ENCODE assay signal across 40 cellular contexts in the genomic region with DNA sequence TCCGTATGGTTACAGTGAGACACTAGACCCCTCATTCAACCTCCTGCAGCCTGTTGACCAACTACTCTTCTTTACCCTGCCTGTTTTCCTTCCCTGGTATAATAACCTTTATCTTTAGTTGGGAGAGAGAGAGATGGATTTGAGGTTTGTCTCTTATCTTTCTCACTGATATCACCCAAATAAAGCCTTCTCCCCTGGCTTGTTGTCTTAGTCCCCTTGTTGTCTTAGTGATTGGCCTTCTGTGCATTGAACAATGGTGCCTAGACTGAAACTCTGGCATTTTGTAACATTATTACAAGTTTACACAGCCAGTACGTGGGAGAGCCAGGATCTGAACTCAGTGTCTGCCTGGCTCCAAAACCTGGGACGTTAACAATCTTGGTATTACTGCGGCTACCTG.
"Had no signal": no experiment of that assay in that cellular context is flagged by ENCODE, and none has a peak within 500 bp of the region (broad histone marks: within the 10 kb centered on the region; RNA-seq: fewer than 3 reads in every experiment).

No MANE protein-coding gene starts in this region.

- ATAC-seq: activated naive CD4-positive, alpha-beta T cell treated with anti-CD3 and anti-CD28 coated beads, Interleukin-2, amount 50 U/mL, for 72 hours; activated naive CD8-positive, alpha-beta T cell treated with anti-CD3 and anti-CD28 coated beads, Interleukin-2, amount 50 U/mL, for 24 hours; activated T-cell treated with anti-CD3 and anti-CD28 coated beads, Interleukin-2, amount 50 U/mL, for 4 hours; activated T-cell treated with anti-CD3 and anti-CD28 coated beads, Interleukin-2, amount 50 U/mL, for 72 hours; activated T-helper 17 cell treated with anti-CD3 and anti-CD28 coated beads, Interleukin-2, amount 50 U/mL, for 72 hours; body of pancreas had no signal

- H3K4me1 ChIP-seq: adrenal gland, ascending aorta, body of pancreas, breast epithelium had no signal

- H3K27ac ChIP-seq: adrenal gland, ascending aorta, body of pancreas, brain microvascular endothelial cell, breast epithelium, cardiac muscle cell had no signal

- H3K4me3 Mint-ChIP-seq: activated naive CD4-positive, alpha-beta T cell treated with anti-CD3 and anti-CD28 coated beads for 36 hours; activated naive CD4-positive, alpha-beta T cell treated with anti-CD3 and anti-CD28 coated beads, Interleukin-2, amount 10 ng/mL, durations not matched to agents 7 days and 5 days; activated naive CD4-positive, alpha-beta T cell treated with anti-CD3 and anti-CD28 coated beads, Interleukin-2, amount 50 U/mL, for 24 hours; activated naive CD8-positive, alpha-beta T cell; activated naive CD8-positive, alpha-beta T cell treated with anti-CD3 and anti-CD28 coated beads for 36 hours; activated naive CD8-positive, alpha-beta T cell treated with anti-CD3 and anti-CD28 coated beads, Interleukin-2, amount 10 ng/mL, durations not matched to agents 7 days and 5 days; activated naive CD8-positive, alpha-beta T cell treated with anti-CD3 and anti-CD28 coated beads, Interleukin-2, amount 50 U/mL, for 24 hours; activated T-cell treated with anti-CD3 and anti-CD28 coated beads, Interleukin-2, amount 50 U/mL, for 24 hours; activated T-cell treated with anti-CD3 and anti-CD28 coated beads, Interleukin-2, amount 50 U/mL, for 4 hours; activated T-cell treated with anti-CD3 and anti-CD28 coated beads, Interleukin-2, amount 50 U/mL, for 72 hours; activated T-helper 1 cell treated with anti-CD3 and anti-CD28 coated beads, Interleukin-12 subunit alpha, Interleukin-12 subunit beta, Interleukin-2, Interleukin-4 antibody, amounts not matched to agents 30 ng/mL and 10 ng/mL and 1 ng/mL, durations not matched to agents 14 hours and 24 hours and 36 hours; activated T-helper 17 cell treated with anti-CD3 and anti-CD28 coated beads, Interleukin-2, amount 50 U/mL, for 72 hours; brain; central memory CD8-positive, alpha-beta T cell had no signal

- H3K27me3 Mint-ChIP-seq: central memory CD8-positive, alpha-beta T cell had no signal

- H3K36me3 ChIP-seq: adrenal gland, ascending aorta, brain microvascular endothelial cell, breast epithelium, cardiac muscle cell had no signal

- H3K4me1 Mint-ChIP-seq: activated naive CD4-positive, alpha-beta T cell treated with anti-CD3 and anti-CD28 coated beads, Interleukin-2, amount 10 ng/mL, durations not matched to agents 7 days and 5 days; activated naive CD4-positive, alpha-beta T cell treated with anti-CD3 and anti-CD28 coated beads, Interleukin-2, amount 50 U/mL, for 24 hours; activated naive CD8-positive, alpha-beta T cell treated with anti-CD3 and anti-CD28 coated beads, Interleukin-2, amount 10 ng/mL, durations not matched to agents 7 days and 5 days; activated T-helper 17 cell treated with anti-CD3 and anti-CD28 coated beads, Interleukin-2, amount 50 U/mL, for 72 hours; brain; central memory CD8-positive, alpha-beta T cell had no signal

- FAIRE-seq: astrocyte, bronchial epithelial cell had no signal

- H3K9me3 Mint-ChIP-seq: central memory CD8-positive, alpha-beta T cell had no signal

- H3K36me3 Mint-ChIP-seq: activated naive CD4-positive, alpha-beta T cell treated with anti-CD3 and anti-CD28 coated beads, Interleukin-2, amount 10 ng/mL, durations not matched to agents 7 days and 5 days; activated naive CD4-positive, alpha-beta T cell treated with anti-CD3 and anti-CD28 coated beads, Interleukin-2, amount 50 U/mL, for 24 hours; activated naive CD4-positive, alpha-beta T cell treated with anti-CD3 and anti-CD28 coated beads, Interleukin-2, amount 50 U/mL, for 72 hours; activated naive CD8-positive, alpha-beta T cell treated with anti-CD3 and anti-CD28 coated beads, Interleukin-2, amount 10 ng/mL, durations not matched to agents 7 days and 5 days; brain had no signal

- H3K27me3 ChIP-seq: adrenal gland, ascending aorta, body of pancreas, brain microvascular endothelial cell, cardiac muscle cell had no signal

- DNase-seq: activated effector memory CD4-positive, alpha-beta T cell treated with anti-CD3 and anti-CD28 coated beads, Interleukin-2, amount 50 U/mL, for 16 hours; activated effector memory CD4-positive, alpha-beta T cell treated with Interleukin-2 at 50 U/mL for 16 hours; activated gamma-delta T cell; activated gamma-delta T cell treated with Interleukin-2 at 50 U/mL for 16 hours; activated naive CD4-positive, alpha-beta T cell; activated naive CD4-positive, alpha-beta T cell treated with anti-CD3 and anti-CD28 coated beads for 36 hours; activated naive CD4-positive, alpha-beta T cell treated with anti-CD3 and anti-CD28 coated beads, Interleukin-2, amount 10 ng/mL, durations not matched to agents 7 days and 5 days; activated naive CD4-positive, alpha-beta T cell treated with anti-CD3 and anti-CD28 coated beads, Interleukin-2, amount 50 U/mL, for 16 hours; activated naive CD4-positive, alpha-beta T cell treated with Interleukin-2 at 50 U/mL for 16 hours; activated naive CD8-positive, alpha-beta T cell treated with anti-CD3 and anti-CD28 coated beads for 36 hours; activated naive CD8-positive, alpha-beta T cell treated with anti-CD3 and anti-CD28 coated beads, Interleukin-2, amount 10 ng/mL, durations not matched to agents 7 days and 5 days; activated naive CD8-positive, alpha-beta T cell treated with anti-CD3 and anti-CD28 coated beads, Interleukin-2, amount 50 U/mL, for 24 hours; activated T-cell treated with anti-CD3 and anti-CD28 coated beads, Interleukin-2, amount 50 U/mL, for 1 hour; activated T-cell treated with anti-CD3 and anti-CD28 coated beads, Interleukin-2, amount 50 U/mL, for 24 hours; activated T-cell treated with anti-CD3 and anti-CD28 coated beads, Interleukin-2, amount 50 U/mL, for 4 hours; activated T-cell treated with anti-CD3 and anti-CD28 coated beads, Interleukin-2, amount 50 U/mL, for 48 hours; activated T-cell treated with anti-CD3 and anti-CD28 coated beads, Interleukin-2, amount 50 U/mL, for 72 hours; adrenal gland; amniotic stem cell; amygdala; anterior cingulate cortex; aorta; body of pancreas; brain microvascular endothelial cell; caudate nucleus; central memory CD4-positive, alpha-beta T cell; cerebellar nuclear complex had no signal

- H3K4me3 ChIP-seq: adrenal gland, ascending aorta, body of pancreas, breast epithelium, cardiac muscle cell had no signal

- H3K27ac Mint-ChIP-seq: activated naive CD4-positive, alpha-beta T cell treated with anti-CD3 and anti-CD28 coated beads for 36 hours; activated naive CD4-positive, alpha-beta T cell treated with anti-CD3 and anti-CD28 coated beads, Interleukin-2, amount 10 ng/mL, durations not matched to agents 7 days and 5 days; activated naive CD4-positive, alpha-beta T cell treated with anti-CD3 and anti-CD28 coated beads, Interleukin-2, amount 50 U/mL, for 24 hours; activated naive CD4-positive, alpha-beta T cell treated with anti-CD3 and anti-CD28 coated beads, Interleukin-2, amount 50 U/mL, for 72 hours; activated naive CD8-positive, alpha-beta T cell; activated naive CD8-positive, alpha-beta T cell treated with anti-CD3 and anti-CD28 coated beads for 36 hours; activated naive CD8-positive, alpha-beta T cell treated with anti-CD3 and anti-CD28 coated beads, Interleukin-2, amount 10 ng/mL, durations not matched to agents 7 days and 5 days; activated naive CD8-positive, alpha-beta T cell treated with anti-CD3 and anti-CD28 coated beads, Interleukin-2, amount 50 U/mL, for 24 hours; activated T-cell treated with anti-CD3 and anti-CD28 coated beads, Interleukin-2, amount 50 U/mL, for 24 hours; activated T-cell treated with anti-CD3 and anti-CD28 coated beads, Interleukin-2, amount 50 U/mL, for 72 hours; activated T-helper 1 cell treated with anti-CD3 and anti-CD28 coated beads, Interleukin-12 subunit alpha, Interleukin-12 subunit beta, Interleukin-2, Interleukin-4 antibody, amounts not matched to agents 30 ng/mL and 10 ng/mL and 1 ng/mL, durations not matched to agents 14 hours and 24 hours and 36 hours; activated T-helper 17 cell treated with anti-CD3 and anti-CD28 coated beads, Interleukin-2, amount 50 U/mL, for 72 hours; activated T-helper 2 cell treated with anti-CD3 and anti-CD28 coated beads, Interferon-gamma antibody, Interleukin-2, Interleukin-4, amounts not matched to agents 10 μg/mL and 5 μg/mL and 100 μg/mL, durations not matched to agents 14 hours and 24 hours and 36 hours; brain had no signal

- H3K9me3 ChIP-seq: adrenal gland, ascending aorta, body of pancreas, breast epithelium had no signal
